ENCODE assay signal across 8 cellular contexts in genomic region chr17:74750327-74751069, GRCh38. TPM values are rescaled to one million over a fixed set of nuclear protein-coding genes. Genes with fewer than 3 reads are reported as not detected.
DNase-seq lines count a peak whose midpoint lies in the region; ATAC-seq and TF ChIP-seq lines count a peak whose summit lies in the region.

No MANE protein-coding gene starts in this region.

- peaks cover 11% of the 10 kb centered on the region for H3K27me3 ChIP-seq in H7 (ENCODE audit: control insufficient read depth, insufficient read depth, low read length)

- ATAC-seq in HG03135 (IDR thresholded peaks at IDR 0.05; ENCODE audit: unreplicated experiment) = no peak
- ATAC-seq in GM19035 (IDR thresholded peaks at IDR 0.05; ENCODE audit: unreplicated experiment) = no peak
- ATAC-seq in HG03039 (IDR thresholded peaks at IDR 0.05; ENCODE audit: unreplicated experiment) = no peak

- DNase-seq in H7 (no peak), glomerular visceral epithelial cell (ENCODE audit: extremely low spot score) (peak; percentile 40), skeletal muscle cell (ENCODE audit: low read depth) (no peak), dedifferentiated amniotic fluid mesenchymal stem cell (ENCODE audit: extremely low spot score) (no peak)

- peak overlapping the region; percentile 93 for H3K4me3 ChIP-seq in H7 (ENCODE audit: insufficient read depth, low read depth, low read length)
- H3K4me3 ChIP-seq in skeletal muscle cell (ENCODE audit: low read depth, low read length) = peak overlapping the region; percentile 89

- no peak for TF ChIP-seq CTCF in VCaP (conservative IDR thresholded peaks at IDR 0.05)

- H3K36me3 ChIP-seq in H7 (replicated peaks; ENCODE audit: control insufficient read depth, insufficient read depth, low read length) = peaks cover 3% of the 10 kb centered on the region

- peak overlapping the region; percentile 86 for H3K27ac ChIP-seq in VCaP

RNA-seq across cellular contexts. Expression of gene NHERF1, which starts 2.1 kb away (rescaled TPM):
- total RNA-seq in H7 (2014; rRNA removed; shearing (Covaris generic)) = 63.1 and 79.1 TPM in 2 replicates

RNA-seq across cellular contexts. Expression of gene RAB37, which starts 13.4 kb away (rescaled TPM):
- total RNA-seq in H7 (2014; rRNA removed; shearing (Covaris generic)) = 2.5 and 3.5 TPM in 2 replicates

RNA-seq across cellular contexts. Expression of gene NAT9, which starts 25.6 kb away (rescaled TPM):
- total RNA-seq in H7 (2014; rRNA removed; shearing (Covaris generic)) = 47.9 and 73.3 TPM in 2 replicates

RNA-seq across cellular contexts. Expression of gene CD300LF, which starts 37.8 kb away (rescaled TPM):
- total RNA-seq in H7 (2014; rRNA removed; shearing (Covaris generic)) = not detected in 2 replicates
